8 cellular contexts compared by ENCODE assay signal in genomic region chr17:16304832-16305231, GRCh38. TPM values are rescaled to one million over a fixed set of nuclear protein-coding genes. Genes with fewer than 3 reads are reported as not detected.
DNase-seq lines count a peak whose midpoint lies in the region; TF ChIP-seq lines count a peak whose summit lies in the region.

No MANE protein-coding gene starts in this region.

- CTCF ChIA-PET in MCF 10A (lab: Yijun Ruan, JAX), result interaction anchor here (0.6 to 2.3 kb wide), 10 partner anchors 9 to 231 kb away, joined by 3 to 11 read pairs (median 4); no protein-coding TSS in a partner anchor

- H3K27me3 ChIP-seq in breast epithelium, result no peaks in the 10 kb centered on the region
- H3K27me3 ChIP-seq in thyroid gland, result no peaks in the 10 kb centered on the region
- no peaks in the 10 kb centered on the region for H3K27me3 ChIP-seq in testis

- no peak for TF ChIP-seq POLR2A in breast epithelium (IDR thresholded peaks at IDR 0.05)
- no peak for TF ChIP-seq POLR2A in thyroid gland (IDR thresholded peaks at IDR 0.05)
- no peak for TF ChIP-seq POLR2A in testis (IDR thresholded peaks at IDR 0.05)

- H3K9me3 Mint-ChIP-seq in MCF 10A (ENCODE audit: unreplicated experiment), result no peaks in the 10 kb centered on the region
- no peaks in the 10 kb centered on the region for H3K9me3 Mint-ChIP-seq in endothelial cell (ENCODE audit: unreplicated experiment)

- no TSS peak for BruUV-seq in MCF 10A (replicated peaks; lab: Mats Ljungman, UMichigan)

- H3K4me3 Mint-ChIP-seq in MCF 10A (ENCODE audit: unreplicated experiment), result no peak overlapping the region
- no peak overlapping the region for H3K4me3 Mint-ChIP-seq in endothelial cell (ENCODE audit: unreplicated experiment)

- H3K36me3 ChIP-seq in breast epithelium, result no peaks in the 10 kb centered on the region
- peaks cover 0 to 4% of the 10 kb centered on the region in 2 donors for H3K36me3 ChIP-seq in thyroid gland
- no peaks in the 10 kb centered on the region for H3K36me3 ChIP-seq in testis (ENCODE audit: low read depth, missing control alignments)

- intact Hi-C loops in MCF 10A (cut with micrococcal nuclease), result no loop called here
- intact Hi-C loops in breast epithelium (cut with DNase I; ENCODE audit: low total_unique reads), result no loop called here
- intact Hi-C loops in thyroid gland (cut with DNase I), result no loop called here
- intact Hi-C loops in testis (cut with DNase I; ENCODE audit: low total_unique reads), result no loop called here

- H3K4me1 Mint-ChIP-seq in MCF 10A (ENCODE audit: insufficient read depth, unreplicated experiment), result no peaks in the 10 kb centered on the region
- no peaks in the 10 kb centered on the region for H3K4me1 Mint-ChIP-seq in endothelial cell (ENCODE audit: unreplicated experiment)

- no peak overlapping the region for H3K4me3 ChIP-seq in breast epithelium
- no peak overlapping the region for H3K4me3 ChIP-seq in thyroid gland (replicated peaks in 1 of 3)
- no peak overlapping the region for H3K4me3 ChIP-seq in testis

- POLR2A ChIA-PET in MCF 10A (lab: Yijun Ruan, JAX), result interaction anchor here (0.8 to 1.7 kb wide), 4 partner anchors 11 to 134 kb away, joined by 3 to 6 read pairs (median 4); no protein-coding TSS in a partner anchor

- DNase-seq in MCF 10A (ENCODE audit: unreplicated experiment), result peak; percentile 39
- DNase-seq in breast epithelium (ENCODE audit: low spot score in 2 of 2), result no peak
- DNase-seq in NCI-H69 (lab: John Stamatoyannopoulos, UW), result peak; percentile 36
- peak; percentile 26 for DNase-seq in endothelial cell (ENCODE audit: low spot score)
- no peak for DNase-seq in thyroid gland
- no peak for DNase-seq in testis
- DNase-seq in superior temporal gyrus (ENCODE audit: extremely low spot score), result no peak
- DNase-seq in NK-92 (lab: John Stamatoyannopoulos, UW; ENCODE audit: unreplicated experiment), result no peak

- H3K4me1 ChIP-seq in breast epithelium, result no peaks in the 10 kb centered on the region
- H3K4me1 ChIP-seq in thyroid gland, result no peaks in the 10 kb centered on the region
- H3K4me1 ChIP-seq in testis, result peaks cover 6% of the 10 kb centered on the region

- H3K9me3 ChIP-seq in breast epithelium (no peaks in the 10 kb centered on the region), thyroid gland (no peaks in the 10 kb centered on the region), testis (no peaks in the 10 kb centered on the region)

- H3K27ac ChIP-seq in breast epithelium, result no peak overlapping the region
- H3K27ac ChIP-seq in thyroid gland, result no peak overlapping the region
- H3K27ac ChIP-seq in testis, result no peak overlapping the region

- 70 to 79% methylated on average over 3 of the region's 3 CpGs for WGBS in thyroid gland, 2 donors
- 69 to 78% methylated on average over 3 of the region's 3 CpGs for WGBS in testis, 2 donors

- no peaks in the 10 kb centered on the region for H3K27me3 Mint-ChIP-seq in MCF 10A (ENCODE audit: insufficient read depth, unreplicated experiment)
- H3K27me3 Mint-ChIP-seq in endothelial cell (ENCODE audit: unreplicated experiment), result no peaks in the 10 kb centered on the region

- TF ChIP-seq CTCF in MCF 10A (IDR thresholded peaks at IDR 0.05; ENCODE audit: unreplicated experiment) (no peak), breast epithelium (IDR thresholded peaks at IDR 0.05) (no peak), endothelial cell (IDR thresholded peaks at IDR 0.05; ENCODE audit: unreplicated experiment) (no peak), thyroid gland (IDR thresholded peaks at IDR 0.05) (peak in 4 of 6 experiments; percentile 19 to 38 (median 30)), testis (IDR thresholded peaks at IDR 0.05) (no peak)

- H3K27ac Mint-ChIP-seq in MCF 10A (ENCODE audit: low read depth, unreplicated experiment) (no peak overlapping the region), endothelial cell (ENCODE audit: unreplicated experiment) (no peak overlapping the region)

- H3K36me3 Mint-ChIP-seq in MCF 10A (ENCODE audit: insufficient read depth, unreplicated experiment), result peaks cover 24% of the 10 kb centered on the region
- peaks cover 7% of the 10 kb centered on the region for H3K36me3 Mint-ChIP-seq in endothelial cell (ENCODE audit: low read depth, unreplicated experiment)

RNA-seq across cellular contexts. Expression of gene CENPV, which starts 48.4 kb away (rescaled TPM):
- total RNA-seq in MCF 10A (2022) (22.4 and 27.7 TPM in 2 replicates), breast epithelium (10 to 100 TPM in 2 of 3 donors, 1 to 10 TPM in 1; 4.3 to 25.9 (median 13.5) TPM), endothelial cell (ENCODE audit: unreplicated experiment) (11.4 TPM), thyroid gland (10 to 100 TPM in 3 of 4 donors, 1 to 10 TPM in 1; 4.3 to 16.7 (median 12.8) TPM), testis (100 to 1,000 TPM in 1 of 2 donors, 10 to 100 TPM in 1; 73.5 to 119 TPM)
- 82.3 TPM for polyA plus RNA-seq in testis (ENCODE audit: insufficient read depth, low read depth, low replicate concordance)

Comparison
In these comparisons a context has a peak if more than half of its experiments do, and no peak if none do; other contexts are left out.
1. DNase-seq: peak in MCF 10A (single experiment), NCI-H69 (single experiment) and endothelial cell (single experiment); none in breast epithelium (0 of 2), thyroid gland (0 of 2), testis (single experiment), superior temporal gyrus (single experiment) and NK-92 (single experiment).
2. CTCF ChIP-seq: peak in thyroid gland (4 of 6); none in MCF 10A (single experiment), breast epithelium (0 of 3), endothelial cell (single experiment) and testis (0 of 3).